ENCODE assay signal across 8 cellular contexts in genomic region chr5:61277190-61277589, GRCh38. TPM values are rescaled to one million over a fixed set of nuclear protein-coding genes. Genes with fewer than 3 reads are reported as not detected.
DNase-seq lines count a peak whose midpoint lies in the region; ATAC-seq, FAIRE-seq and TF ChIP-seq lines count a peak whose summit lies in the region.

No MANE protein-coding gene starts in this region.

- H3K27me3 ChIP-seq in Caco-2 (replicated peaks; ENCODE audit: control insufficient read depth, insufficient read depth, low read length): no peaks in the 10 kb centered on the region

- H3K9me3 Mint-ChIP-seq in Caco-2 (ENCODE audit: unreplicated experiment): no peaks in the 10 kb centered on the region
- H3K9me3 Mint-ChIP-seq in central memory CD8-positive, alpha-beta T cell: no peaks in the 10 kb centered on the region

- H3K36me3 Mint-ChIP-seq in Caco-2 (ENCODE audit: insufficient read depth, unreplicated experiment): no peaks in the 10 kb centered on the region
- H3K36me3 Mint-ChIP-seq in central memory CD8-positive, alpha-beta T cell (ENCODE audit: insufficient read depth): no peaks in the 10 kb centered on the region

- H3K4me1 ChIP-seq in Caco-2: peaks cover 10% of the 10 kb centered on the region
- peaks cover 2% of the 10 kb centered on the region for H3K4me1 ChIP-seq in mucosa of descending colon (ENCODE audit: low read depth)

- peaks cover 29% of the 10 kb centered on the region for H3K4me1 Mint-ChIP-seq in Caco-2 (ENCODE audit: low read depth, unreplicated experiment)
- peaks cover 6% of the 10 kb centered on the region for H3K4me1 Mint-ChIP-seq in central memory CD8-positive, alpha-beta T cell

- H3K9me3 ChIP-seq in Caco-2 (no peaks in the 10 kb centered on the region), mucosa of descending colon (no peaks in the 10 kb centered on the region)

- CTCF ChIA-PET in Caco-2 (lab: Charles Lee): interaction anchor here (1.1 to 1.7 kb wide), 2 partner anchors 29 to 54 kb away, joined by 3 to 9 read pairs; partner anchors contain the start of gene ZSWIM6

- H3K27ac Mint-ChIP-seq in Caco-2 (ENCODE audit: unreplicated experiment): peak overlapping the region; percentile 40
- no peak overlapping the region for H3K27ac Mint-ChIP-seq in central memory CD8-positive, alpha-beta T cell (ENCODE audit: low read depth)

- no peak overlapping the region for H3K4me3 ChIP-seq in Caco-2 (ENCODE audit: low read depth, low read length)
- H3K4me3 ChIP-seq in mucosa of descending colon: no peak overlapping the region

- no peaks in the 10 kb centered on the region for H3K36me3 ChIP-seq in Caco-2 (ENCODE audit: control insufficient read depth, insufficient read depth, low read length)
- H3K36me3 ChIP-seq in mucosa of descending colon (ENCODE audit: low read depth): no peaks in the 10 kb centered on the region

- FAIRE-seq in HTR-8/SVneo (lab: Jason Lieb, UNC): peak; percentile 13

- intact Hi-C loops in Caco-2 (cut with micrococcal nuclease; ENCODE audit: unreplicated experiment) (loop anchor here (1.0 to 10.0 kb wide), 3 partner anchors 29 to 378 kb away; no protein-coding TSS in a partner anchor), mucosa of descending colon (cut with DNase I, micrococcal nuclease) (no loop called here)

- peak; percentile 37 to 45 for DNase-seq in Caco-2
- DNase-seq in HTR-8/SVneo (ENCODE audit: insufficient read length, low spot score): peak; percentile 30
- DNase-seq in central memory CD8-positive, alpha-beta T cell (ENCODE audit: low spot score in 2 of 2): no peak
- no peak for DNase-seq in mucosa of descending colon
- no peak for DNase-seq in islet precursor cell
- no peak for DNase-seq in NCI-H446 (lab: John Stamatoyannopoulos, UW)
- DNase-seq in occipital lobe (lab: John Stamatoyannopoulos, UW): no peak

- no peaks in the 10 kb centered on the region for H3K27me3 Mint-ChIP-seq in Caco-2 (ENCODE audit: insufficient read depth, unreplicated experiment)
- H3K27me3 Mint-ChIP-seq in central memory CD8-positive, alpha-beta T cell: no peaks in the 10 kb centered on the region

- no peak for ATAC-seq in central memory CD8-positive, alpha-beta T cell (replicated peaks; ENCODE audit: extremely low read depth, poor library complexity, severe bottlenecking)
- ATAC-seq in mucosa of descending colon (peak; percentile 37), esophagus mucosa (no peak)

- no TSS peak for BruUV-seq in Caco-2 (replicated peaks; lab: Mats Ljungman, UMichigan)

- POLR2A ChIA-PET in Caco-2 (lab: Charles Lee): interaction anchor here (1.1 kb wide), 1 partner anchor 55 kb away, joined by 3 read pairs; no protein-coding TSS in a partner anchor

- H3K4me3 Mint-ChIP-seq in Caco-2 (ENCODE audit: unreplicated experiment): no peak overlapping the region
- H3K4me3 Mint-ChIP-seq in central memory CD8-positive, alpha-beta T cell: peak overlapping the region; percentile 16

- TF ChIP-seq CTCF in Caco-2 (IDR thresholded peaks at IDR 0.05; ENCODE audit: insufficient read depth in 1 of 2, low read depth in 1 of 2, low read length in 1 of 2, severe bottlenecking in 1 of 2, unreplicated experiment in 1 of 2) (peak in 1 of 2 experiments; percentile 60), mucosa of descending colon (IDR thresholded peaks at IDR 0.05) (no peak)

RNA-seq across cellular contexts. Expression of gene ZSWIM6, which starts 54.9 kb away (rescaled TPM):
- total RNA-seq in Caco-2 (2022): 10.0 and 10.7 TPM in 2 replicates
- total RNA-seq in mucosa of descending colon: 10 to 100 TPM; 26.2 to 39.4 (median 27.8) TPM
- 6.3 TPM for total RNA-seq in esophagus mucosa
- 57.4 TPM for total RNA-seq in occipital lobe

Comparison
In these comparisons a context has a peak if more than half of its experiments do, and no peak if none do; other contexts are left out.
1. DNase-seq: peak in Caco-2 (2 of 2) and HTR-8/SVneo (single experiment); none in central memory CD8-positive, alpha-beta T cell (0 of 2), mucosa of descending colon (0 of 3), islet precursor cell (single experiment), NCI-H446 (0 of 2) and occipital lobe (single experiment).